ENCODE assay signal across 15 cellular contexts in genomic region chr6:2476376-2476775, GRCh38.
DNase-seq lines count a peak whose midpoint lies in the region; ATAC-seq and TF ChIP-seq lines count a peak whose summit lies in the region.
"Had no signal": no experiment of that assay in that cellular context is flagged by ENCODE, and none has a peak within 500 bp of the region (broad histone marks: within the 10 kb centered on the region; RNA-seq: fewer than 3 reads in every experiment).

No MANE protein-coding gene starts in this region.

- peak; percentile 39 for DNase-seq in EH (ENCODE audit: low read depth)
- DNase-seq in RWPE2 (ENCODE audit: low spot score), result no peak
- peak; percentile 16 for DNase-seq in fibroblast of peridontal ligament (ENCODE audit: extremely low read depth)
- no peak for DNase-seq in osteocyte (ENCODE audit: extremely low spot score, unreplicated experiment)
- no peak for DNase-seq in HuH-7.5 (ENCODE audit: low spot score)
- DNase-seq in SW 1271 (lab: John Stamatoyannopoulos, UW), result no peak
- DNase-seq in NCI-H446 treated with DMSO at 0.1 percent for 48 hours (lab: John Stamatoyannopoulos, UW), result no peak
- DNase-seq: activated CD4-positive, alpha-beta T cell treated with anti-CD3 and anti-CD28 coated beads, Interleukin-2, amount 50 U/mL, for 4 hours; DMS79; NCI-H2081; NCI-H774; T1000 had no signal

- peaks cover 48% of the 10 kb centered on the region for H3K4me1 Mint-ChIP-seq in osteocyte (ENCODE audit: unreplicated experiment)
- H3K4me1 Mint-ChIP-seq: activated T-helper 17 cell treated with anti-CD3 and anti-CD28 coated beads, Interleukin-2, amount 50 U/mL, for 72 hours; B cell had no signal

- no peak overlapping the region for H3K4me3 ChIP-seq in RWPE2 (ENCODE audit: severe bottlenecking)

- no peaks in the 10 kb centered on the region for H3K27me3 ChIP-seq in RWPE2 (ENCODE audit: insufficient read depth, poor library complexity, severe bottlenecking)

- no peaks in the 10 kb centered on the region for H3K36me3 ChIP-seq in RWPE2 (ENCODE audit: low read depth)

- H3K4me3 Mint-ChIP-seq in osteocyte (ENCODE audit: unreplicated experiment), result no peak overlapping the region
- H3K4me3 Mint-ChIP-seq: activated T-helper 17 cell treated with anti-CD3 and anti-CD28 coated beads, Interleukin-2, amount 50 U/mL, for 72 hours; B cell had no signal

- H3K9me3 ChIP-seq in RWPE2 (ENCODE audit: severe bottlenecking), result no peaks in the 10 kb centered on the region

- ATAC-seq in RWPE2 (ENCODE audit: low read depth) (peak; percentile 80), HG03095 (IDR thresholded peaks at IDR 0.05; ENCODE audit: unreplicated experiment) (no peak)
- ATAC-seq: activated T-helper 17 cell treated with anti-CD3 and anti-CD28 coated beads, Interleukin-2, amount 50 U/mL, for 72 hours had no signal

- H3K27me3 Mint-ChIP-seq in osteocyte (ENCODE audit: unreplicated experiment), result no peaks in the 10 kb centered on the region

- H3K27ac ChIP-seq in RWPE2 (ENCODE audit: poor library complexity, severe bottlenecking), result no peak overlapping the region

- peak overlapping the region; percentile 88 for H3K27ac Mint-ChIP-seq in osteocyte (ENCODE audit: unreplicated experiment)
- H3K27ac Mint-ChIP-seq: activated T-helper 17 cell treated with anti-CD3 and anti-CD28 coated beads, Interleukin-2, amount 50 U/mL, for 72 hours; B cell had no signal

- H3K9me3 Mint-ChIP-seq in osteocyte (ENCODE audit: unreplicated experiment), result no peaks in the 10 kb centered on the region
- H3K9me3 Mint-ChIP-seq: activated T-helper 17 cell treated with anti-CD3 and anti-CD28 coated beads, Interleukin-2, amount 50 U/mL, for 72 hours had no signal

- peaks cover 9% of the 10 kb centered on the region for H3K4me1 ChIP-seq in RWPE2 (ENCODE audit: insufficient read depth, poor library complexity, severe bottlenecking)

- no peaks in the 10 kb centered on the region for H3K36me3 Mint-ChIP-seq in osteocyte (ENCODE audit: unreplicated experiment)

- TF ChIP-seq CTCF in RWPE2 (IDR thresholded peaks at IDR 0.05; ENCODE audit: poor library complexity, severe bottlenecking), result no peak
- no peak for TF ChIP-seq CTCF in osteocyte (IDR thresholded peaks at IDR 0.05)

Comparison
In these comparisons a context has a peak if more than half of its experiments do, and no peak if none do; other contexts are left out.
1. DNase-seq: peak in EH (single experiment) and fibroblast of peridontal ligament (single experiment); none in RWPE2 (single experiment), osteocyte (single experiment), HuH-7.5 (single experiment), SW 1271 (0 of 2) and NCI-H446 treated with DMSO at 0.1 percent for 48 hours (single experiment).